Comparison of ENCODE assay signal across 9 cellular contexts in the genomic region with DNA sequence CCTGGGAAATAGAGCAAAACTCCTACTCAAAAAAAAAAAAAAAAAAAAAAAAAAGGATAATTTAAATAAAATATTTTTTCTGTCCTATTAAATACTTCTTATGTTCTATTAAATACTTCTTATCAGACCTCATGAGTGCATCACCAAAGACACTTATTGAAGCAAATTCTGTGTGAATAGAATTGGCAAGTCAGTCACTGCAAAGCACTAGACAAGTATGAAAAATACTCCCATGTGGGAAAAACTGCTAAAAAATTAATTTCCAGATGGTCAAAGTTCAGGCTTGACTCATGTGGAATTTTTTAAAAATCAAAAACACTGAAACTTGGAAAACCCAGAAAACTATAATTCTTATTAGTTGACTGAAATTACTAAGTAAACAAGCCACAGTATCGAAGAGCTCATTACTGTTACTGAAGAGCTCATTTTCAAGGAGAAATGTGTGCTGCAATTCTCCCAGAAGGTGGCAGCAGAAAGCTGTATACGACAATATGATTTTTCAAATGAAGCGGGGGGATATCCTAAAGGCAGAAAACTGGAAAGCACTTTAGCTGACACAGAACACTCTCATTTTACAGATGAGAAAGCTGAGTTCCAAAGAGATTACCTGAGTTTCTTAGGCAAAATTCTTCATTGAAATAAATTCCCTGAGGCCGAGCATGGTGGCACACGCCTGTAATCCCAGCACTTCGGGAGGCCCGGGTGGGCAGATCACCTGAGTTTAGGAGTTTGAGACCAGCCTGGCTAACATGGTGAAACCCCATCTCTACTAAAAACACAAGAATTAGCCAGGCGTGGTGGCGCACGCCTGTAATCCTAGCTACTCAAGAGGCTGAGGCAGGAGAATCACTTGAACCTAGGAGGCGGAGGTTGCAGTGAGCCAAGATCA. TPM values are rescaled to one million over a fixed set of nuclear protein-coding genes. Genes with fewer than 3 reads are reported as not detected.
DNase-seq lines count a peak whose midpoint lies in the region; ATAC-seq, FAIRE-seq and TF ChIP-seq lines count a peak whose summit lies in the region.
"Had no signal": no experiment of that assay in that cellular context is flagged by ENCODE, and none has a peak within 500 bp of the region (broad histone marks: within the 10 kb centered on the region; RNA-seq: fewer than 3 reads in every experiment).

No MANE protein-coding gene starts in this region.

- TF ChIP-seq CTCF in GM20000 (IDR thresholded peaks at IDR 0.05; ENCODE audit: extremely low read depth, missing control alignments) (peak; percentile 71), VCaP (conservative IDR thresholded peaks at IDR 0.05) (peak; percentile 97), endothelial cell of umbilical vein (IDR thresholded peaks at IDR 0.05; ENCODE audit: extremely low read depth in 1 of 2, insufficient read depth in 1 of 2, low read depth in 1 of 2, low read length in 2 of 2) (peak; percentile 62 to 63)

- H3K79me2 ChIP-seq in endothelial cell of umbilical vein (ENCODE audit: control insufficient read depth, insufficient read depth, low read length) = no peaks in the 10 kb centered on the region

- H3K4me2 ChIP-seq in endothelial cell of umbilical vein (ENCODE audit: insufficient read depth, low read length) = no peak overlapping the region

- no peaks in the 10 kb centered on the region for H4K20me1 ChIP-seq in endothelial cell of umbilical vein (replicated peaks; ENCODE audit: control insufficient read depth, extremely low read depth, insufficient read depth, low read length)

- H3K27ac ChIP-seq in VCaP (no peak overlapping the region), endothelial cell of umbilical vein (ENCODE audit: insufficient read depth, low read depth, low read length) (no peak overlapping the region), aorta (ENCODE audit: low read depth in 1 of 2, low read length in 2 of 2) (no peak overlapping the region)

- CTCF ChIA-PET in endothelial cell of umbilical vein (lab: Charles Lee) = interaction anchor here (0.6 to 6.8 kb wide), 100 partner anchors 9 to 481 kb away, joined by 3 to 550 read pairs (median 5); partner anchors contain the start of genes FBXL20, FBXO47, LASP1 and LASP1NB

- WGBS in aorta, 2 donors = 57 to 59% methylated on average over 11 of the region's 11 CpGs

- H3K4me1 ChIP-seq in endothelial cell of umbilical vein (ENCODE audit: control insufficient read depth, extremely low read depth, insufficient read depth, low read length) = no peaks in the 10 kb centered on the region
- H3K4me1 ChIP-seq in aorta (ENCODE audit: control insufficient read depth in 1 of 2, insufficient read depth in 2 of 2, low read length in 2 of 2) = no peaks in the 10 kb centered on the region

- POLR2A ChIA-PET in endothelial cell of umbilical vein (lab: Charles Lee) = interaction anchor here (0.7 to 1.1 kb wide), 5 partner anchors 76 to 217 kb away, joined by 3 to 6 read pairs (median 3); partner anchors contain the start of genes LASP1, PLXDC1 and RPL19

- DNase-seq in CD1c-positive myeloid dendritic cell (ENCODE audit: extremely low spot score) (peak; percentile 76), GM20000 (ENCODE audit: low spot score) (peak; percentile 72), NCI-H2227 (lab: John Stamatoyannopoulos, UW; ENCODE audit: unreplicated experiment) (peak; percentile 82), endothelial cell of umbilical vein (ENCODE audit: low read depth, low spot score) (peak; percentile 74), middle frontal gyrus (ENCODE audit: extremely low spot score, low spot score) (peak; percentile 41), aorta (no peak)

- H3K27me3 ChIP-seq in endothelial cell of umbilical vein (ENCODE audit: control insufficient read depth in 2 of 2, insufficient read depth in 2 of 2, low read length in 2 of 2) = no peaks in the 10 kb centered on the region
- H3K27me3 ChIP-seq in aorta (ENCODE audit: control insufficient read depth in 1 of 2, insufficient read depth in 2 of 2, low read length in 1 of 2) = no peaks in the 10 kb centered on the region

- H3K9me1 ChIP-seq in endothelial cell of umbilical vein (replicated peaks; ENCODE audit: control insufficient read depth, extremely low read depth, insufficient read depth, low read length) = no peaks in the 10 kb centered on the region

- intact Hi-C loops in endothelial cell of umbilical vein (cut with micrococcal nuclease) (loop anchor here (1.0 to 5.0 kb wide), 4 partner anchors 86 to 261 kb away; partner anchors contain the start of gene LASP1), aorta (cut with DNase I) (loop anchor here (2.0 to 5.0 kb wide), 2 partner anchors 116 to 170 kb away; no protein-coding TSS in a partner anchor)

- no TSS peak for BruUV-seq in endothelial cell of umbilical vein (replicated peaks; lab: Mats Ljungman, UMichigan)

- H3K4me3 ChIP-seq in endothelial cell of umbilical vein (replicated peaks in 1 of 3; ENCODE audit: insufficient read depth in 1 of 3, low read depth in 1 of 3, low read length in 3 of 3) (no peak overlapping the region), aorta (ENCODE audit: low read length in 2 of 2) (no peak overlapping the region)

- H2AFZ ChIP-seq in endothelial cell of umbilical vein (ENCODE audit: low read depth, low read length) = no peak overlapping the region

- H3K9ac ChIP-seq in endothelial cell of umbilical vein (replicated peaks; ENCODE audit: extremely low read depth, insufficient read depth, low read length) = no peak overlapping the region

- ATAC-seq in aorta (ENCODE audit: low FRiP score) = peak; percentile 82
- no peak for ATAC-seq in esophagus mucosa

- H3K9me3 ChIP-seq in endothelial cell of umbilical vein (replicated peaks; ENCODE audit: control insufficient read depth, insufficient read depth, low read length) (no peaks in the 10 kb centered on the region), aorta (ENCODE audit: control insufficient read depth, low read length) (no peaks in the 10 kb centered on the region)

- dilution Hi-C loops in endothelial cell of umbilical vein (cut with MboI; ENCODE audit: extremely low pct_ligation_motif_present, low sequenced_read_pairs) = no loop called here

- no peaks in the 10 kb centered on the region for H3K36me3 ChIP-seq in endothelial cell of umbilical vein (ENCODE audit: control insufficient read depth in 2 of 2, extremely low read depth in 1 of 2, insufficient read depth in 2 of 2, low read length in 2 of 2)
- no peaks in the 10 kb centered on the region for H3K36me3 ChIP-seq in aorta (ENCODE audit: control insufficient read depth in 1 of 2, insufficient read depth in 2 of 2, low read length in 1 of 2)

- peak; percentile 66 for FAIRE-seq in endothelial cell of umbilical vein (lab: Jason Lieb, UNC)

- TF ChIP-seq POLR2A in endothelial cell of umbilical vein (IDR thresholded peaks at IDR 0.05; ENCODE audit: low read depth, low read length) = no peak

TF ChIP-seq in endothelial cell of umbilical vein, 7 proteins besides CTCF, POLR2A, EP300 and RAD21:
- no peak for TF ChIP-seq POLR2AphosphoS5 (IDR thresholded peaks at IDR 0.05; ENCODE audit: insufficient read depth, low read depth, low read length)
- TF ChIP-seq EZH2 (IDR thresholded peaks at IDR 0.05; ENCODE audit: borderline replicate concordance, low read depth, low read length, severe bottlenecking) = no peak
- TF ChIP-seq MAX (IDR thresholded peaks at IDR 0.05; ENCODE audit: insufficient read depth, insufficient read length) = no peak
- no peak for TF ChIP-seq MYC (IDR thresholded peaks at IDR 0.05; ENCODE audit: low read depth, low read length)
- no peak for TF ChIP-seq JUN (IDR thresholded peaks at IDR 0.05; ENCODE audit: borderline replicate concordance, insufficient read depth, insufficient read length, low read depth)
- no peak for TF ChIP-seq GATA2 (IDR thresholded peaks at IDR 0.05; ENCODE audit: insufficient read depth, insufficient read length, low read depth, low read length)
- TF ChIP-seq FOS (IDR thresholded peaks at IDR 0.05; ENCODE audit: borderline replicate concordance, insufficient read depth, low read length) = no peak

RNA-seq across cellular contexts. Expression of gene FBXO47, which starts 15.9 kb away (rescaled TPM):
- total RNA-seq in endothelial cell of umbilical vein (not detected in 2 replicates), aorta (not detected), esophagus mucosa (not detected)
- polyA plus RNA-seq in endothelial cell of umbilical vein (not detected in 2 replicates), aorta (not detected)
- polyA plus RNA-seq in endothelial cell of umbilical vein (2011; cell fraction: cytosol; rRNA removed) = not detected in 2 replicates
- polyA plus RNA-seq in endothelial cell of umbilical vein (2011; cell fraction: nucleus; rRNA removed) = not detected in 2 replicates
- polyA plus RNA-seq in endothelial cell of umbilical vein (2012) = not detected in 2 replicates
- polyA minus RNA-seq in endothelial cell of umbilical vein = not detected in 2 replicates
- not detected for polyA minus RNA-seq in endothelial cell of umbilical vein (2011; cell fraction: cytosol; rRNA and poly(A)+ RNA removed)
- not detected in 2 replicates for polyA minus RNA-seq in endothelial cell of umbilical vein (2011; cell fraction: nucleus; rRNA and poly(A)+ RNA removed)
- polyA plus RNA-seq: IgD-negative memory B cell had no signal

Comparison
In these comparisons a context has a peak if more than half of its experiments do, and no peak if none do; other contexts are left out.
1. DNase-seq: peak in CD1c-positive myeloid dendritic cell (single experiment), GM20000 (single experiment), NCI-H2227 (single experiment), endothelial cell of umbilical vein (single experiment) and middle frontal gyrus (single experiment); none in aorta (0 of 2).
2. Peak in every context shown above with its lines, with median percentiles within 50 percentile points of each other: CTCF ChIP-seq.